19 cellular contexts compared by ENCODE assay signal in genomic region chr12:76646366-76646765, GRCh38.
"Had no signal": no experiment of that assay in that cellular context is flagged by ENCODE, and none has a peak within 500 bp of the region (broad histone marks: within the 10 kb centered on the region; RNA-seq: fewer than 3 reads in every experiment).

No MANE protein-coding gene starts in this region.

- DNase-seq: dermis blood vessel endothelial cell; dorsolateral prefrontal cortex; effector CD4-positive, alpha-beta T cell; effector memory CD8-positive, alpha-beta T cell; endodermal cell; foreskin keratinocyte; heart left ventricle; hypothalamus; immature natural killer cell; islet precursor cell; kidney; left cardiac atrium; left ventricle myocardium inferior; mammary epithelial cell; mesendoderm; midbrain had no signal

- H3K4me1 Mint-ChIP-seq: endodermal cell, immature natural killer cell, memory B cell had no signal

- H3K4me3 Mint-ChIP-seq: effector memory CD8-positive, alpha-beta T cell; endodermal cell; immature natural killer cell; memory B cell had no signal

- H3K27ac Mint-ChIP-seq: effector memory CD8-positive, alpha-beta T cell; endodermal cell; immature natural killer cell; memory B cell had no signal

- H3K9me3 Mint-ChIP-seq: effector memory CD8-positive, alpha-beta T cell; immature natural killer cell; memory B cell had no signal

- ATAC-seq: effector memory CD8-positive, alpha-beta T cell; gastroesophageal sphincter; heart left ventricle; left cardiac atrium; left lobe of liver had no signal

- H3K36me3 Mint-ChIP-seq: immature natural killer cell, memory B cell had no signal
